23 cellular contexts compared by ENCODE assay signal in the genomic region with DNA sequence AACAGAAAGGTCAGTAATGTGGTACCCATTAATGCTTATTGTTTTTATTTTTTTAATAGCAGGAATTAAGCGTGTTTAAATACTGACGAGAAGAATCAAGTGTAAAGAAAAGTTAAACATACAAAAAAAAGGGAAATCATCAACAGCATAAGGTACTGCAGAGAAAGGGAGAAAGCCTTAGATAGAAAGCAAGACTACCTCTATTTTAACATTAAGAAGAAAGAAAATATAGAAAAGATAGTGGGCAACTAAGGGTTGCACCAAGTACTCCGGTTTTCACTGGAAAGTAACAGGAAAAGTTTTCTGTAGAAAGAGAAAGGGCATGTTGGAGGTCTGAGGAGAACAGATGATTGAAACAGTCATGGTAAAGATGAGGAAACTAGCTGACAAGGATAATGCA. TPM values are rescaled to one million over a fixed set of nuclear protein-coding genes. Genes with fewer than 3 reads are reported as not detected.
DNase-seq lines count a peak whose midpoint lies in the region; ATAC-seq, FAIRE-seq and TF ChIP-seq lines count a peak whose summit lies in the region.
"Had no signal": no experiment of that assay in that cellular context is flagged by ENCODE, and none has a peak within 500 bp of the region (broad histone marks: within the 10 kb centered on the region; RNA-seq: fewer than 3 reads in every experiment).

No MANE protein-coding gene starts in this region.

- peaks cover 2 to 6% of the 10 kb centered on the region in 2 donors for H3K36me3 Mint-ChIP-seq in activated T-cell treated with anti-CD3 and anti-CD28 coated beads, Interleukin-2, amount 50 U/mL, for 72 hours (ENCODE audit: insufficient read depth in 2 of 2)
- no peaks in the 10 kb centered on the region for H3K36me3 Mint-ChIP-seq in activated T-helper 17 cell treated with anti-CD3 and anti-CD28 coated beads, Interleukin-2, amount 50 U/mL, for 72 hours (ENCODE audit: low read depth)

- FAIRE-seq in keratinocyte (lab: Jason Lieb, UNC) = peak; percentile 34
- FAIRE-seq: A204.1, D721Med, GM12878 had no signal

- peaks cover 49% of the 10 kb centered on the region for H3K79me2 ChIP-seq in keratinocyte (ENCODE audit: control insufficient read depth, insufficient read depth, low read length)

- peaks cover 0 to 1% of the 10 kb centered on the region in 2 donors for H3K9me3 Mint-ChIP-seq in activated T-cell treated with anti-CD3 and anti-CD28 coated beads, Interleukin-2, amount 50 U/mL, for 72 hours
- no peaks in the 10 kb centered on the region for H3K9me3 Mint-ChIP-seq in activated T-helper 17 cell treated with anti-CD3 and anti-CD28 coated beads, Interleukin-2, amount 50 U/mL, for 72 hours
- H3K9me3 Mint-ChIP-seq: CD4-positive, CD25-positive, alpha-beta regulatory T cell; CD8-positive, alpha-beta memory T cell; H9; HFFc6 had no signal

- H3K27ac Mint-ChIP-seq in activated T-cell treated with anti-CD3 and anti-CD28 coated beads, Interleukin-2, amount 50 U/mL, for 72 hours = peak overlapping the region; percentile 47
- peak overlapping the region; percentile 16 for H3K27ac Mint-ChIP-seq in activated T-helper 17 cell treated with anti-CD3 and anti-CD28 coated beads, Interleukin-2, amount 50 U/mL, for 72 hours
- H3K27ac Mint-ChIP-seq: B cell; CD4-positive, CD25-positive, alpha-beta regulatory T cell; CD8-positive, alpha-beta memory T cell; HFFc6 had no signal

- ATAC-seq in activated T-cell treated with anti-CD3 and anti-CD28 coated beads, Interleukin-2, amount 50 U/mL, for 72 hours (replicated peaks in 1 of 2) = no peak
- no peak for ATAC-seq in activated T-helper 17 cell treated with anti-CD3 and anti-CD28 coated beads, Interleukin-2, amount 50 U/mL, for 72 hours (replicated peaks)
- ATAC-seq in GM21528 (IDR thresholded peaks at IDR 0.05; ENCODE audit: low FRiP score, unreplicated experiment) (no peak), HG02884 (IDR thresholded peaks at IDR 0.05; ENCODE audit: unreplicated experiment) (no peak)
- ATAC-seq: GM12878, HCT116 had no signal

- H3K27me3 ChIP-seq in keratinocyte (ENCODE audit: control insufficient read depth, extremely low read depth, insufficient read depth, low read length) = no peaks in the 10 kb centered on the region
- H3K27me3 ChIP-seq: BLaER1 had no signal

- dilution Hi-C loops in keratinocyte (cut with MboI; ENCODE audit: extremely low pct_ligation_motif_present, low sequenced_read_pairs) = no loop called here

- H3K9ac ChIP-seq in keratinocyte (ENCODE audit: control insufficient read depth, extremely low read depth, insufficient read depth, low read length) = no peak overlapping the region
- H3K9ac ChIP-seq: BLaER1, GM23248 had no signal

- no peaks in the 10 kb centered on the region for H3K27me3 Mint-ChIP-seq in activated T-cell treated with anti-CD3 and anti-CD28 coated beads, Interleukin-2, amount 50 U/mL, for 72 hours (ENCODE audit: low read depth)
- no peaks in the 10 kb centered on the region for H3K27me3 Mint-ChIP-seq in activated T-helper 17 cell treated with anti-CD3 and anti-CD28 coated beads, Interleukin-2, amount 50 U/mL, for 72 hours
- H3K27me3 Mint-ChIP-seq: B cell; CD4-positive, CD25-positive, alpha-beta regulatory T cell; CD8-positive, alpha-beta memory T cell had no signal

- peaks cover 45% of the 10 kb centered on the region for H3K4me1 Mint-ChIP-seq in activated T-cell treated with anti-CD3 and anti-CD28 coated beads, Interleukin-2, amount 50 U/mL, for 72 hours (ENCODE audit: low read depth)
- peaks cover 19% of the 10 kb centered on the region for H3K4me1 Mint-ChIP-seq in activated T-helper 17 cell treated with anti-CD3 and anti-CD28 coated beads, Interleukin-2, amount 50 U/mL, for 72 hours

- H3K9me3 ChIP-seq in keratinocyte (ENCODE audit: control insufficient read depth, low read depth, low read length) = no peaks in the 10 kb centered on the region

- H3K36me3 ChIP-seq in keratinocyte (ENCODE audit: control insufficient read depth in 2 of 2, extremely low read depth in 1 of 2, insufficient read depth in 2 of 2, low read length in 2 of 2) = no peaks in the 10 kb centered on the region

- no peak overlapping the region for H3K4me3 Mint-ChIP-seq in activated T-cell treated with anti-CD3 and anti-CD28 coated beads, Interleukin-2, amount 50 U/mL, for 72 hours
- no peak overlapping the region for H3K4me3 Mint-ChIP-seq in activated T-helper 17 cell treated with anti-CD3 and anti-CD28 coated beads, Interleukin-2, amount 50 U/mL, for 72 hours
- H3K4me3 Mint-ChIP-seq: B cell; CD8-positive, alpha-beta memory T cell; H9; HFFc6 had no signal

- no peak for DNase-seq in activated T-cell treated with anti-CD3 and anti-CD28 coated beads, Interleukin-2, amount 50 U/mL, for 72 hours
- no peak for DNase-seq in activated T-cell treated with anti-CD3 and anti-CD28 coated beads for 4 hours
- no peak for DNase-seq in keratinocyte (ENCODE audit: low read depth, low spot score)
- DNase-seq: CD4-positive, CD25-positive, alpha-beta regulatory T cell; CD8-positive, alpha-beta memory T cell; DMS 273 treated with DMSO at 0.1 percent for 48 hours; DMS79; EL; GDM1; GM23248; H9; HFFc6 had no signal

- no peak for TF ChIP-seq CTCF in keratinocyte (optimal IDR thresholded peaks at IDR 0.05 in 1 of 3, IDR thresholded peaks at IDR 0.05 in 1 of 3, conservative IDR thresholded peaks at IDR 0.05 in 1 of 3; ENCODE audit: extremely low read depth in 1 of 3, insufficient read depth in 2 of 3, low read length in 3 of 3)

- no peak overlapping the region for H2AFZ ChIP-seq in keratinocyte (ENCODE audit: control insufficient read depth, low read length)
- H2AFZ ChIP-seq: GM23248 had no signal

- no peak overlapping the region for H3K4me3 ChIP-seq in keratinocyte (ENCODE audit: control insufficient read depth in 2 of 3, extremely low read depth in 1 of 3, insufficient read depth in 2 of 3, low read depth in 1 of 3, low read length in 3 of 3)
- H3K4me3 ChIP-seq: BLaER1, GM12878, GM23248 had no signal

- peaks cover 7% of the 10 kb centered on the region for H4K20me1 ChIP-seq in keratinocyte (ENCODE audit: control insufficient read depth, extremely low read depth, insufficient read depth, low read length)

- no peak overlapping the region for H3K27ac ChIP-seq in keratinocyte (ENCODE audit: control insufficient read depth, insufficient read depth, low read length)
- H3K27ac ChIP-seq: 22Rv1, BLaER1, C4-2B, GM23248 had no signal

- no peaks in the 10 kb centered on the region for H3K4me1 ChIP-seq in keratinocyte (ENCODE audit: control insufficient read depth, extremely low read depth, insufficient read depth, low read length)
- H3K4me1 ChIP-seq: BLaER1 had no signal

- H3K4me2 ChIP-seq in keratinocyte (ENCODE audit: control insufficient read depth, extremely low read depth, insufficient read depth, low read depth, low read length) = no peak overlapping the region
- H3K4me2 ChIP-seq: BLaER1 had no signal

- no peaks in the 10 kb centered on the region for H3K9me1 ChIP-seq in keratinocyte (ENCODE audit: control insufficient read depth, extremely low read depth, insufficient read depth, low read length)

RNA-seq across cellular contexts. Expression of gene FBXW7, which starts 41.9 kb away (rescaled TPM):
- total RNA-seq in activated T-cell treated with anti-CD3 and anti-CD28 coated beads, Interleukin-2, amount 50 U/mL, for 72 hours = 10 to 100 TPM; 37.6 to 40.9 TPM
- 10 to 100 TPM; 37.4 to 39.6 TPM for total RNA-seq in activated T-helper 17 cell treated with anti-CD3 and anti-CD28 coated beads, Interleukin-2, amount 50 U/mL, for 72 hours
- 27.0 to 39.6 TPM (median 35.4 TPM) in 3 replicates for polyA plus RNA-seq in keratinocyte
- polyA plus RNA-seq in keratinocyte (2011; ENCODE audit: low read depth) = 185 TPM
- 8.4 and 11.6 TPM in 2 replicates for polyA plus RNA-seq in keratinocyte (2011; cell fraction: cytosol; rRNA removed)
- 67.7 and 109 TPM in 2 replicates for polyA plus RNA-seq in keratinocyte (2011; cell fraction: nucleus; rRNA removed)
- 20.9 and 57.8 TPM in 2 replicates for polyA plus RNA-seq in keratinocyte (2012; ENCODE audit: low replicate concordance)
- 9.6 to 91.9 TPM (median 47.3 TPM) in 3 replicates for polyA minus RNA-seq in keratinocyte
- polyA minus RNA-seq in keratinocyte (2011; cell fraction: cytosol; rRNA and poly(A)+ RNA removed) = 20.5 TPM
- 52.7 and 81.0 TPM in 2 replicates for polyA minus RNA-seq in keratinocyte (2011; cell fraction: nucleus; rRNA and poly(A)+ RNA removed)
